In the genomic region with DNA sequence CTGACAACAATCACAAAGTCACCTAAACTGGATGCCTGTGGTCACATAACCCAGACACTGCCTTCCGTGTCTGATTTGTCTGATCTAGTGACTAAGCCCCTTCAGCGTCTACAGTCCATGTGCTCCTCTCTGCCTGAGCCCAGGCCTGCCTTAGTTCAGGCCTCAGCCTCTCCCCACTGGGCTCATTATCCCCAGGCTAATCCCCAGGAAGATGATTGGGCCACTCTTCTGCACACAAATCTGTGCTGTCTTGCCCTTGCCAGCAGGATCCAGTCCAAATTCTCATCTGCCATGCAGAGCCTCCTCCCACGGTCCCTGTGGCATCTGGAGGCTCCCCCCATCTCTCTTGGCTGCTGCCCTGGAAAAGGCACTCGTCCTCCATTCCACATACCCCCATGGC, we compare ENCODE assay signal across 11 cellular contexts.
DNase-seq lines count a peak whose midpoint lies in the region; ATAC-seq and TF ChIP-seq lines count a peak whose summit lies in the region.
"Had no signal": no experiment of that assay in that cellular context is flagged by ENCODE, and none has a peak within 500 bp of the region (broad histone marks: within the 10 kb centered on the region; RNA-seq: fewer than 3 reads in every experiment).

No MANE protein-coding gene starts in this region.

- POLR2A ChIA-PET in PC-3 (lab: Charles Lee; ENCODE audit: unreplicated experiment) = no interaction called here

- no peak overlapping the region for H3K4me3 ChIP-seq in PC-3 (ENCODE audit: low read length)
- no peak overlapping the region for H3K4me3 ChIP-seq in prostate gland
- H3K4me3 ChIP-seq: BLaER1 treated with 17β-estradiol and CSF1 and Interleukin-3, amounts not matched to agents 10 nM and 100 nM had no signal

- H3K9me2 ChIP-seq in PC-3 (replicated peaks; ENCODE audit: low read length) = no peaks in the 10 kb centered on the region

- no peak for ATAC-seq in PC-3

- no peaks in the 10 kb centered on the region for H3K4me1 ChIP-seq in PC-3 (ENCODE audit: insufficient read depth, low read length)
- no peaks in the 10 kb centered on the region for H3K4me1 ChIP-seq in prostate gland (replicated peaks)

- TF ChIP-seq CTCF in PC-3 (conservative IDR thresholded peaks at IDR 0.05; ENCODE audit: low read depth, low read length) = no peak
- TF ChIP-seq CTCF in prostate gland (IDR thresholded peaks at IDR 0.05) = no peak

- H3K9ac ChIP-seq in PC-3 (ENCODE audit: low read length) = no peak overlapping the region
- H3K9ac ChIP-seq: BLaER1 treated with 17β-estradiol and CSF1 and Interleukin-3, amounts not matched to agents 10 nM and 100 nM had no signal

- no peak overlapping the region for H2AFZ ChIP-seq in PC-3 (ENCODE audit: low read length)

- intact Hi-C loops in PC-3 (cut with micrococcal nuclease) = no loop called here
- intact Hi-C loops in prostate gland (cut with DNase I) = no loop called here

- H3K27me3 ChIP-seq in PC-3 (ENCODE audit: low read length) (no peaks in the 10 kb centered on the region), prostate gland (replicated peaks; ENCODE audit: insufficient read depth) (no peaks in the 10 kb centered on the region)
- H3K27me3 ChIP-seq: BLaER1 treated with 17β-estradiol and CSF1 and Interleukin-3, amounts not matched to agents 10 nM and 100 nM had no signal

- H3K79me2 ChIP-seq in PC-3 (ENCODE audit: low read length) = no peaks in the 10 kb centered on the region

- TF ChIP-seq POLR2A in prostate gland (IDR thresholded peaks at IDR 0.05) = no peak

- BruUV-seq in PC-3 (replicated peaks; lab: Mats Ljungman, UMichigan) = no TSS peak

- H3K36me3 ChIP-seq in PC-3 (ENCODE audit: low read depth, low read length) (no peaks in the 10 kb centered on the region), prostate gland (no peaks in the 10 kb centered on the region)

- H3K27ac ChIP-seq in PC-3 (ENCODE audit: low read length) = no peak overlapping the region
- no peak overlapping the region for H3K27ac ChIP-seq in prostate gland
- H3K27ac ChIP-seq: BLaER1 treated with 17β-estradiol and CSF1 and Interleukin-3, amounts not matched to agents 10 nM and 100 nM had no signal

- H3K4me2 ChIP-seq in PC-3 (ENCODE audit: low read length) = no peak overlapping the region
- H3K4me2 ChIP-seq: BLaER1 treated with 17β-estradiol and CSF1 and Interleukin-3, amounts not matched to agents 10 nM and 100 nM had no signal

- H3K9me3 ChIP-seq in PC-3 (ENCODE audit: low read length) (no peaks in the 10 kb centered on the region), prostate gland (no peaks in the 10 kb centered on the region)
- H3K9me3 ChIP-seq: BLaER1 treated with 17β-estradiol and CSF1 and Interleukin-3, amounts not matched to agents 10 nM and 100 nM had no signal

- no peaks in the 10 kb centered on the region for H4K20me1 ChIP-seq in PC-3 (ENCODE audit: low read length)

- CTCF ChIA-PET in PC-3 (lab: Charles Lee) = no interaction called here

- 46% methylated on average over 4 of the region's 4 CpGs for WGBS in prostate gland

- H3F3A ChIP-seq in PC-3 (ENCODE audit: low read length, unreplicated experiment) = no peaks in the 10 kb centered on the region

- DNase-seq in COR-L47 (lab: John Stamatoyannopoulos, UW) = peak; percentile 79
- peak; percentile 97 for DNase-seq in HPDE6-E6E7 (ENCODE audit: extremely low spot score)
- DNase-seq in PC-3 = peak; percentile 30
- DNase-seq in iris pigment epithelial cell (ENCODE audit: low read depth) = peak; percentile 81
- no peak for DNase-seq in prostate gland (ENCODE audit: low spot score)
- DNase-seq in cerebellar nuclear complex (lab: John Stamatoyannopoulos, UW) = no peak
- DNase-seq in iPS-NIHi11 (ENCODE audit: low spot score) = no peak
- DNase-seq in MV-4-11 (lab: John Stamatoyannopoulos, UW) = no peak
- DNase-seq: activated CD4-positive, alpha-beta memory T cell treated with anti-CD3 and anti-CD28 coated beads for 36 hours; H7 had no signal

Comparison
In these comparisons a context has a peak if more than half of its experiments do, and no peak if none do; other contexts are left out.
1. DNase-seq: peak in COR-L47 (single experiment), HPDE6-E6E7 (single experiment), PC-3 (single experiment) and iris pigment epithelial cell (single experiment); none in prostate gland (single experiment), cerebellar nuclear complex (0 of 2), iPS-NIHi11 (single experiment) and MV-4-11 (single experiment).